ENCODE assay signal across 8 cellular contexts in genomic region chr3:9809239-9809614, GRCh38. TPM values are rescaled to one million over a fixed set of nuclear protein-coding genes. Genes with fewer than 3 reads are reported as not detected.
DNase-seq lines count a peak whose midpoint lies in the region; ATAC-seq and TF ChIP-seq lines count a peak whose summit lies in the region.

No MANE protein-coding gene starts in this region.

- no peaks in the 10 kb centered on the region for H3K27me3 Mint-ChIP-seq in activated CD4-positive, alpha-beta memory T cell treated with anti-CD3 and anti-CD28 coated beads for 36 hours

- H3K9me3 Mint-ChIP-seq in activated CD4-positive, alpha-beta memory T cell treated with anti-CD3 and anti-CD28 coated beads for 36 hours = no peaks in the 10 kb centered on the region

- H3K36me3 ChIP-seq in heart right ventricle (peaks cover 0 to 71% (median 23%) of the 10 kb centered on the region in 9 donors), skeletal muscle tissue (ENCODE audit: control insufficient read depth in 3 of 3, insufficient read depth in 3 of 3, low read length in 3 of 3) (peaks cover 23 to 31% (median 31%) of the 10 kb centered on the region in 3 donors)

- peak overlapping the region; percentile 83 for H3K27ac Mint-ChIP-seq in activated CD4-positive, alpha-beta memory T cell treated with anti-CD3 and anti-CD28 coated beads for 36 hours

- H3K27ac ChIP-seq in heart right ventricle (peak overlapping the region in 9 of 10 donors; percentile 92 to 99 (median 96)), skeletal muscle tissue (ENCODE audit: low read depth, low read length) (peak overlapping the region; percentile 85)

- intact Hi-C loops in heart right ventricle (cut with DNase I) (no loop called here), Right ventricle myocardium superior (cut with DNase I) (no loop called here)
- intact Hi-C loops in activated CD4-positive, alpha-beta memory T cell treated with anti-CD3 and anti-CD28 coated beads for 36 hours (cut with micrococcal nuclease) = loop anchor here (5.0 kb wide), 1 partner anchor 108 kb away; the partner anchor contains the start of gene IL17RC

- H3K9me3 ChIP-seq in heart right ventricle (no peaks in the 10 kb centered on the region), skeletal muscle tissue (ENCODE audit: control insufficient read depth in 3 of 3, low read length in 3 of 3) (no peaks in the 10 kb centered on the region)

- ATAC-seq in heart right ventricle = peak in 1 of 8 donors; percentile 4
- ATAC-seq in Right ventricle myocardium superior (ENCODE audit: poor library complexity) = no peak
- ATAC-seq in HG02623 (IDR thresholded peaks at IDR 0.05; ENCODE audit: unreplicated experiment) = no peak

- H3K4me3 ChIP-seq in heart right ventricle (peak overlapping the region in 9 of 10 donors; percentile 64 to 92 (median 78)), foreskin fibroblast (ENCODE audit: low read depth in 1 of 2, low read length in 2 of 2) (peak overlapping the region; percentile 52 to 74), skeletal muscle tissue (ENCODE audit: low read length in 3 of 3) (peak overlapping the region; percentile 75 to 79 (median 76))

- TF ChIP-seq CTCF in heart right ventricle (IDR thresholded peaks at IDR 0.05) = no peak
- no peak for TF ChIP-seq CTCF in foreskin fibroblast (IDR thresholded peaks at IDR 0.05; ENCODE audit: low read depth, low read length)

- no peak for DNase-seq in heart right ventricle
- DNase-seq in Right ventricle myocardium superior = no peak
- DNase-seq in activated CD4-positive, alpha-beta memory T cell treated with anti-CD3 and anti-CD28 coated beads for 36 hours = peak; percentile 32
- no peak for DNase-seq in foreskin fibroblast
- DNase-seq in AG08396 (ENCODE audit: low spot score) = no peak
- no peak for DNase-seq in NCI-H1930 (lab: John Stamatoyannopoulos, UW)

- H3K4me1 Mint-ChIP-seq in activated CD4-positive, alpha-beta memory T cell treated with anti-CD3 and anti-CD28 coated beads for 36 hours (ENCODE audit: low read depth) = peaks cover 30% of the 10 kb centered on the region

- WGBS in heart right ventricle, 2 donors = 87 to 96% methylated on average over 4 of the region's 4 CpGs

- POLR2A ChIA-PET in activated CD4-positive, alpha-beta memory T cell treated with anti-CD3 and anti-CD28 coated beads for 36 hours (lab: Charles Lee) = interaction anchor here (0.5 to 2.2 kb wide), 5 partner anchors 17 to 123 kb away, joined by 3 to 10 read pairs (median 3); partner anchors contain the start of genes ARPC4, CAMK1 and TADA3

- H3K27me3 ChIP-seq in heart right ventricle (no peaks in the 10 kb centered on the region), skeletal muscle tissue (ENCODE audit: control insufficient read depth in 3 of 3, insufficient read depth in 3 of 3, low read length in 3 of 3) (no peaks in the 10 kb centered on the region)

- H3K36me3 Mint-ChIP-seq in activated CD4-positive, alpha-beta memory T cell treated with anti-CD3 and anti-CD28 coated beads for 36 hours = peaks cover 41% of the 10 kb centered on the region

- H3K4me1 ChIP-seq in heart right ventricle (peaks cover 4 to 21% (median 18%) of the 10 kb centered on the region in 9 donors), skeletal muscle tissue (ENCODE audit: control insufficient read depth in 3 of 3, insufficient read depth in 3 of 3, low read length in 3 of 3) (peaks cover 15 to 22% (median 21%) of the 10 kb centered on the region in 3 donors)

- CTCF ChIA-PET in activated CD4-positive, alpha-beta memory T cell treated with anti-CD3 and anti-CD28 coated beads for 36 hours (lab: Charles Lee) = interaction anchor here (1.0 to 1.8 kb wide), 4 partner anchors 16 to 137 kb away, joined by 4 to 10 read pairs (median 4); partner anchors contain the start of gene ARPC4

- H3K9ac ChIP-seq in skeletal muscle tissue (ENCODE audit: low read depth in 1 of 3, low read length in 3 of 3) = peak overlapping the region; percentile 73 to 89 (median 81)

- H3K4me3 Mint-ChIP-seq in activated CD4-positive, alpha-beta memory T cell treated with anti-CD3 and anti-CD28 coated beads for 36 hours = peak overlapping the region; percentile 81

RNA-seq across cellular contexts. Expression of gene TTLL3, which starts 0.8 kb away (rescaled TPM):
- total RNA-seq in heart right ventricle (10 to 100 TPM in 7 of 10 donors, 1 to 10 TPM in 3; 8.7 to 20.5 (median 13.7) TPM), Right ventricle myocardium superior (11.1 TPM), skeletal muscle tissue (13.6 TPM)
- 10 to 100 TPM in 1 of 2 donors, 1 to 10 TPM in 1; 6.7 to 35.0 TPM for polyA plus RNA-seq in heart right ventricle
- total RNA-seq in activated CD4-positive, alpha-beta memory T cell treated with anti-CD3 and anti-CD28 coated beads for 36 hours = 10 to 100 TPM; 49.6 to 49.7 TPM

RNA-seq across cellular contexts. Expression of gene ARPC4, which starts 16.3 kb away (rescaled TPM):
- total RNA-seq in heart right ventricle = 100 to 1,000 TPM in 1 of 10 donors, 10 to 100 TPM in 9; 40.6 to 111 (median 55.0) TPM
- 100 to 1,000 TPM in 1 of 2 donors, 10 to 100 TPM in 1; 27.9 to 104 TPM for polyA plus RNA-seq in heart right ventricle
- 62.0 TPM for total RNA-seq in Right ventricle myocardium superior
- 100 to 1,000 TPM; 237 to 240 TPM for total RNA-seq in activated CD4-positive, alpha-beta memory T cell treated with anti-CD3 and anti-CD28 coated beads for 36 hours
- total RNA-seq in skeletal muscle tissue = 65.2 TPM

RNA-seq across cellular contexts. Expression of gene TADA3, which starts 17.0 kb away (rescaled TPM):
- 10 to 100 TPM; 38.5 to 59.6 (median 42.9) TPM for total RNA-seq in heart right ventricle
- 10 to 100 TPM; 48.7 to 51.4 TPM for polyA plus RNA-seq in heart right ventricle
- 47.7 TPM for total RNA-seq in Right ventricle myocardium superior
- total RNA-seq in activated CD4-positive, alpha-beta memory T cell treated with anti-CD3 and anti-CD28 coated beads for 36 hours = 10 to 100 TPM; 86.9 to 92.1 TPM
- total RNA-seq in skeletal muscle tissue = 27.1 TPM

RNA-seq across cellular contexts. Expression of gene RPUSD3, which starts 34.6 kb away (rescaled TPM):
- total RNA-seq in heart right ventricle = 10 to 100 TPM; 26.4 to 42.3 (median 29.4) TPM
- polyA plus RNA-seq in heart right ventricle = 10 to 100 TPM; 43.4 to 45.7 TPM
- total RNA-seq in Right ventricle myocardium superior = 36.3 TPM
- 10 to 100 TPM; 79.0 to 80.8 TPM for total RNA-seq in activated CD4-positive, alpha-beta memory T cell treated with anti-CD3 and anti-CD28 coated beads for 36 hours
- 14.6 TPM for total RNA-seq in skeletal muscle tissue

RNA-seq across cellular contexts. Expression of gene CAMK1, which starts 39.5 kb away (rescaled TPM):
- total RNA-seq in heart right ventricle (10 to 100 TPM in 4 of 10 donors, 1 to 10 TPM in 6; 6.2 to 19.5 (median 8.3) TPM), Right ventricle myocardium superior (12.4 TPM), skeletal muscle tissue (23.0 TPM)
- polyA plus RNA-seq in heart right ventricle = 10 to 100 TPM; 18.3 to 27.1 TPM
- 10 to 100 TPM; 48.2 to 51.9 TPM for total RNA-seq in activated CD4-positive, alpha-beta memory T cell treated with anti-CD3 and anti-CD28 coated beads for 36 hours
